16 cellular contexts compared by ENCODE assay signal in the genomic region with DNA sequence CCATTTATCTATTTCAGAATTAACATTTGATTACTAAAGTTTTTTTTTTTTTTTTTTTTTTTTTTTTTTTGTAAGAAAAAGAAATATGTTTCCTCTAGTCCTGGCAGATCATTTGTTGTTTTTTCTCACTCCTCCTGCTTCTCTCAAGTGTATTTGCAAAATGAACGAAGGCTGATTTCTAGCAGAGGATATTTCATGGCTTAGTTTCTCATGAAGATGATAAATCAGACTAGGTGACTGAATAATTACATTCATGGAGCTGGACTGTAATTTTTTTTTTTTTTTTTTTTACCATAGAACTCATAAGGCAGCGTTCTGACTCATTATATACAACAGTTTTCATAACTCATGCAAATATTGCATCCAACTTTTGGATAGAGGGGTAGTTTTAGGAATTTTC.
"Had no signal": no experiment of that assay in that cellular context is flagged by ENCODE, and none has a peak within 500 bp of the region (broad histone marks: within the 10 kb centered on the region; RNA-seq: fewer than 3 reads in every experiment).

No MANE protein-coding gene starts in this region.

- H3K27ac Mint-ChIP-seq: activated CD4-positive, alpha-beta memory T cell treated with anti-CD3 and anti-CD28 coated beads, Interleukin-2, amount 10 ng/mL, durations not matched to agents 7 days and 5 days; activated CD4-positive, alpha-beta T cell treated with anti-CD3 and anti-CD28 coated beads for 36 hours; activated naive CD4-positive, alpha-beta T cell treated with anti-CD3 and anti-CD28 coated beads, Interleukin-2, amount 50 U/mL, for 24 hours; activated T-cell treated with anti-CD3 and anti-CD28 coated beads, Interleukin-2, amount 50 U/mL, for 24 hours; endodermal cell; T-helper 17 cell had no signal

- H3K27ac ChIP-seq: adrenal gland, body of pancreas, pancreas, vagina had no signal

- H3K4me2 ChIP-seq: hepatocyte had no signal

- H3K4me1 ChIP-seq: adrenal gland, vagina had no signal

- H3K4me1 Mint-ChIP-seq: activated CD4-positive, alpha-beta memory T cell treated with anti-CD3 and anti-CD28 coated beads, Interleukin-2, amount 10 ng/mL, durations not matched to agents 7 days and 5 days; activated CD4-positive, alpha-beta T cell treated with anti-CD3 and anti-CD28 coated beads for 36 hours; activated naive CD4-positive, alpha-beta T cell treated with anti-CD3 and anti-CD28 coated beads, Interleukin-2, amount 50 U/mL, for 24 hours; T-helper 17 cell had no signal

- DNase-seq: activated CD4-positive, alpha-beta memory T cell treated with anti-CD3 and anti-CD28 coated beads, Interleukin-2, amount 10 ng/mL, durations not matched to agents 7 days and 5 days; activated CD4-positive, alpha-beta T cell treated with anti-CD3 and anti-CD28 coated beads for 36 hours; activated effector memory CD4-positive, alpha-beta T cell treated with Interleukin-2 at 50 U/mL for 16 hours; activated T-cell treated with anti-CD3 and anti-CD28 coated beads, Interleukin-2, amount 50 U/mL, for 24 hours; endodermal cell; pancreas; stimulated activated CD4-positive, alpha-beta T cell treated with anti-CD3 and anti-CD28 coated beads, Interleukin-15, amount 100 ng/mL, for 24 hours; stimulated activated CD4-positive, alpha-beta T cell treated with anti-CD3 and anti-CD28 coated beads, Interleukin-4, amount 100 ng/mL, for 1 hour; stimulated activated naive CD4-positive, alpha-beta T cell treated with Interleukin-2 at 50 U/mL for 16 hours; T-helper 17 cell had no signal

- H3K9me3 ChIP-seq: adrenal gland, body of pancreas, pancreas, tibial nerve, vagina had no signal

- H3K4me3 Mint-ChIP-seq: activated CD4-positive, alpha-beta memory T cell treated with anti-CD3 and anti-CD28 coated beads, Interleukin-2, amount 10 ng/mL, durations not matched to agents 7 days and 5 days; activated CD4-positive, alpha-beta T cell treated with anti-CD3 and anti-CD28 coated beads for 36 hours; activated naive CD4-positive, alpha-beta T cell treated with anti-CD3 and anti-CD28 coated beads, Interleukin-2, amount 50 U/mL, for 24 hours; activated T-cell treated with anti-CD3 and anti-CD28 coated beads, Interleukin-2, amount 50 U/mL, for 24 hours; endodermal cell; T-helper 17 cell had no signal

- H3K4me3 ChIP-seq: adrenal gland, body of pancreas, hepatocyte, pancreas, tibial nerve, vagina had no signal

- H2AFZ ChIP-seq: hepatocyte had no signal

- H3K36me3 Mint-ChIP-seq: activated naive CD4-positive, alpha-beta T cell treated with anti-CD3 and anti-CD28 coated beads, Interleukin-2, amount 50 U/mL, for 24 hours had no signal

- H3K36me3 ChIP-seq: adrenal gland, pancreas, tibial nerve, vagina had no signal

- H3K79me2 ChIP-seq: hepatocyte had no signal

- H3K27me3 ChIP-seq: adrenal gland, body of pancreas, hepatocyte, pancreas, tibial nerve, vagina had no signal

- H3K9me3 Mint-ChIP-seq: activated naive CD4-positive, alpha-beta T cell treated with anti-CD3 and anti-CD28 coated beads, Interleukin-2, amount 50 U/mL, for 24 hours; activated T-cell treated with anti-CD3 and anti-CD28 coated beads, Interleukin-2, amount 50 U/mL, for 24 hours; endodermal cell had no signal

- ATAC-seq: activated CD4-positive, alpha-beta T cell treated with anti-CD3 and anti-CD28 coated beads for 36 hours; body of pancreas; T-helper 17 cell had no signal

- FAIRE-seq: pancreas had no signal

- H3K27me3 Mint-ChIP-seq: activated CD4-positive, alpha-beta memory T cell treated with anti-CD3 and anti-CD28 coated beads, Interleukin-2, amount 10 ng/mL, durations not matched to agents 7 days and 5 days; activated CD4-positive, alpha-beta T cell treated with anti-CD3 and anti-CD28 coated beads for 36 hours; activated T-cell treated with anti-CD3 and anti-CD28 coated beads, Interleukin-2, amount 50 U/mL, for 24 hours; T-helper 17 cell had no signal
